ENCODE assay signal across 20 cellular contexts in genomic region chr6:22332216-22332615, GRCh38. TPM values are rescaled to one million over a fixed set of nuclear protein-coding genes. Genes with fewer than 3 reads are reported as not detected.
DNase-seq lines count a peak whose midpoint lies in the region; ATAC-seq, FAIRE-seq and TF ChIP-seq lines count a peak whose summit lies in the region.
"Had no signal": no experiment of that assay in that cellular context is flagged by ENCODE, and none has a peak within 500 bp of the region (broad histone marks: within the 10 kb centered on the region; RNA-seq: fewer than 3 reads in every experiment).

No MANE protein-coding gene starts in this region.

- in situ Hi-C loops in IMR-90 (cut with MboI; ENCODE audit: low sequenced_read_pairs) = no loop called here

- no peak for TF ChIP-seq RAD21 in IMR-90 (IDR thresholded peaks at IDR 0.05; ENCODE audit: low read length)
- TF ChIP-seq RAD21 in H1 (IDR thresholded peaks at IDR 0.05 in 1 of 2, conservative IDR thresholded peaks at IDR 0.05 in 1 of 2; ENCODE audit: low read depth in 2 of 2, low read length in 2 of 2) = no peak

- no CpG with 5 or more reads among the region's 2 CpGs for WGBS in IMR-90 (ENCODE audit: extremely low coverage in 2 of 2, insufficient read length in 1 of 2), 2 experiments
- WGBS in H1 (ENCODE audit: extremely low coverage in 1 of 2, insufficient coverage in 1 of 2, insufficient read length in 1 of 2, insufficient replicate concordance in 2 of 2, low coverage in 1 of 2, low lambda C conversion rate in 2 of 2, missing lambda C conversion rate in 1 of 2), 2 experiments = 79% methylated on average over 2 of the region's 2 CpGs; no CpG with 5 or more reads in 1 of the 2 experiments

- H2BK5ac ChIP-seq in IMR-90 (ENCODE audit: low read depth, low read length, poor library complexity, severe bottlenecking) (peak overlapping the region; percentile 17), H1 (ENCODE audit: low read depth, low read length) (no peak overlapping the region)

- H3K4ac ChIP-seq in IMR-90 (ENCODE audit: low read depth, low read length) (peak overlapping the region; percentile 61), H1 (replicated peaks; ENCODE audit: insufficient read length, low read depth, low read length) (no peak overlapping the region)

- H2BK20ac ChIP-seq in IMR-90 (ENCODE audit: low read depth, low read length) = peak overlapping the region; percentile 85
- no peak overlapping the region for H2BK20ac ChIP-seq in H1 (ENCODE audit: low read length)

- no peak overlapping the region for H3K4me2 ChIP-seq in IMR-90 (ENCODE audit: low read depth, low read length)
- peak overlapping the region; percentile 12; the same call in 1 of the 2 replicates for H3K4me2 ChIP-seq in OCI-LY1 (ENCODE audit: low read length)
- H3K4me2 ChIP-seq in H1 (ENCODE audit: insufficient read depth in 1 of 2, low read depth in 2 of 2, low read length in 2 of 2) = no peak overlapping the region

- H3K9ac ChIP-seq in IMR-90 (ENCODE audit: low read depth, low read length) = no peak overlapping the region
- 0 out of 2 replicates have a peak overlapping the region, but pooled peaks have one; percentile 6 for H3K9ac ChIP-seq in OCI-LY1 (ENCODE audit: low read length)
- H3K9ac ChIP-seq in H1 (replicated peaks in 1 of 4; ENCODE audit: extremely low read depth in 1 of 4, low read depth in 3 of 4, low read length in 3 of 4) = no peak overlapping the region

- H2BK15ac ChIP-seq in IMR-90 (ENCODE audit: low read depth, low read length) (no peak overlapping the region; the same call in 2 of the 3 replicates), H1 (ENCODE audit: low read length) (no peak overlapping the region)

- ATAC-seq in IMR-90 (ENCODE audit: low read depth) = no peak
- no peak for ATAC-seq in HG03108 (IDR thresholded peaks at IDR 0.05; ENCODE audit: unreplicated experiment)
- no peak for ATAC-seq in GM18505 (IDR thresholded peaks at IDR 0.05; ENCODE audit: unreplicated experiment)
- no peak for ATAC-seq in GM18511 (IDR thresholded peaks at IDR 0.05; ENCODE audit: unreplicated experiment)

- H3K23ac ChIP-seq in IMR-90 (ENCODE audit: low read depth, low read length) = no peak overlapping the region
- no peak overlapping the region for H3K23ac ChIP-seq in H1 (ENCODE audit: insufficient read length)

- no TSS peak for BruUV-seq in IMR-90 (replicated peaks; lab: Mats Ljungman, UMichigan)

- DNase-seq in IMR-90 = no peak
- no peak for DNase-seq in H1 (ENCODE audit: low read depth in 1 of 2, low spot score in 2 of 2)
- DNase-seq: C1 segment of cervical spinal cord; Calu3; CD4-positive, alpha-beta memory T cell; COR-L47; DMS79 treated with DMSO at 0.1 percent for 48 hours; GOT3; H7; HCEC 1CT had no signal

- H3K79me1 ChIP-seq in IMR-90 (ENCODE audit: low read depth in 1 of 2, low read length in 2 of 2) (no peaks in the 10 kb centered on the region), H1 (ENCODE audit: low read depth, low read length) (no peaks in the 10 kb centered on the region)

- H4K20me1 ChIP-seq in IMR-90 (ENCODE audit: insufficient read depth, low read length) = no peaks in the 10 kb centered on the region
- H4K20me1 ChIP-seq in OCI-LY1 (ENCODE audit: insufficient read depth, low read length) = no peaks in the 10 kb centered on the region
- H4K20me1 ChIP-seq in H1 (replicated peaks in 1 of 2; ENCODE audit: control insufficient read depth in 1 of 2, insufficient read depth in 2 of 2, low read length in 2 of 2) = no peaks in the 10 kb centered on the region

- H3K36me3 ChIP-seq in IMR-90 (ENCODE audit: control insufficient read depth, insufficient read depth, low read length) (no peaks in the 10 kb centered on the region), OCI-LY1 (ENCODE audit: insufficient read depth, low read length) (no peaks in the 10 kb centered on the region), H1 (ENCODE audit: control insufficient read depth in 2 of 4, insufficient read depth in 4 of 4, low read length in 3 of 4) (no peaks in the 10 kb centered on the region)

- H3K27ac ChIP-seq in IMR-90 (ENCODE audit: insufficient read depth, low read length) = no peak overlapping the region
- H3K27ac ChIP-seq in OCI-LY1 (ENCODE audit: low read depth, low read length, poor library complexity, severe bottlenecking) = no peak overlapping the region
- H3K27ac ChIP-seq in H1 (ENCODE audit: low read depth, low read length) = no peak overlapping the region

- H3K9me1 ChIP-seq in IMR-90 (ENCODE audit: insufficient read depth, low read length) = peaks cover 3% of the 10 kb centered on the region

- no peaks in the 10 kb centered on the region for H3K79me2 ChIP-seq in OCI-LY1 (ENCODE audit: insufficient read depth, low read length)
- no peaks in the 10 kb centered on the region for H3K79me2 ChIP-seq in H1 (ENCODE audit: control insufficient read depth in 1 of 2, insufficient read depth in 2 of 2, low read length in 2 of 2)

- peak overlapping the region; percentile 51; the same call in 1 of the 2 replicates for H3K14ac ChIP-seq in IMR-90 (replicated peaks; ENCODE audit: low read depth, low read length)
- no peak overlapping the region for H3K14ac ChIP-seq in H1 (ENCODE audit: insufficient read length)

- intact Hi-C loops in IMR-90 (cut with micrococcal nuclease) = loop anchor here (10.0 kb wide), 1 partner anchor 1113 kb away; no protein-coding TSS in a partner anchor

- H3K4me3 ChIP-seq in IMR-90 (ENCODE audit: insufficient read depth, low read depth, low read length) = no peak overlapping the region
- no peak overlapping the region for H3K4me3 ChIP-seq in OCI-LY1 (ENCODE audit: low read depth, low read length, poor library complexity, severe bottlenecking)
- H3K4me3 ChIP-seq in H1 (ENCODE audit: extremely low read depth in 1 of 4, insufficient read depth in 2 of 4, low read depth in 3 of 4, low read length in 4 of 4) = no peak overlapping the region

- H2BK12ac ChIP-seq in H1 (ENCODE audit: low read depth, low read length) = no peak overlapping the region

- H2BK120ac ChIP-seq in IMR-90 (ENCODE audit: low read depth, low read length) = peak overlapping the region; percentile 85
- no peak overlapping the region for H2BK120ac ChIP-seq in H1 (replicated peaks; ENCODE audit: low read depth, low read length)

- H2AK5ac ChIP-seq in IMR-90 (ENCODE audit: low read depth, low read length) = peak overlapping the region; percentile 48
- no peak overlapping the region for H2AK5ac ChIP-seq in H1 (ENCODE audit: low read depth, low read length)

- TF ChIP-seq POLR2A in IMR-90 (IDR thresholded peaks at IDR 0.05; ENCODE audit: low read depth, low read length) (no peak), H1 (IDR thresholded peaks at IDR 0.05; ENCODE audit: control extremely low read depth in 1 of 2, low read depth in 2 of 2, low read length in 2 of 2) (no peak), GM18505 (IDR thresholded peaks at IDR 0.05; ENCODE audit: borderline replicate concordance, extremely low read depth, insufficient read depth, insufficient read length) (no peak)

- no peaks in the 10 kb centered on the region for H3K9me3 ChIP-seq in IMR-90 (ENCODE audit: control insufficient read depth, insufficient read depth, low read length)
- no peaks in the 10 kb centered on the region for H3K9me3 ChIP-seq in OCI-LY1 (ENCODE audit: low read length)
- H3K9me3 ChIP-seq in H1 (ENCODE audit: insufficient read depth in 2 of 2, low read depth in 1 of 2, low read length in 1 of 2) = no peaks in the 10 kb centered on the region

- CTCF ChIA-PET in IMR-90 (lab: Yijun Ruan, JAX) = no interaction called here
- CTCF ChIA-PET in H1 (lab: Charles Lee; ENCODE audit: partially characterized antibody) = interaction anchor here (1.2 kb wide), 1 partner anchor 12 kb away, joined by 3 read pairs; no protein-coding TSS in a partner anchor

- no peak overlapping the region for H2AFZ ChIP-seq in IMR-90 (replicated peaks; ENCODE audit: low read length, poor library complexity)
- H2AFZ ChIP-seq in OCI-LY1 (ENCODE audit: low read length) = peak overlapping the region; percentile 74; the same call in 1 of the 2 replicates
- H2AFZ ChIP-seq in H1 (ENCODE audit: low read length) = no peak overlapping the region

- peak; percentile 7 for FAIRE-seq in H1 (lab: Jason Lieb, UNC)
- FAIRE-seq: GM12891 had no signal

- H3K4me1 ChIP-seq in IMR-90 (ENCODE audit: control insufficient read depth, insufficient read depth, low read length) (peaks cover 11% of the 10 kb centered on the region), OCI-LY1 (ENCODE audit: insufficient read depth, low read length, severe bottlenecking) (peaks cover 53% of the 10 kb centered on the region), H1 (replicated peaks in 1 of 4; ENCODE audit: control insufficient read depth in 3 of 4, insufficient read depth in 4 of 4, low read length in 3 of 4) (no peaks in the 10 kb centered on the region)

- peak overlapping the region; percentile 60; the same call in 1 of the 2 replicates for H3K18ac ChIP-seq in IMR-90 (ENCODE audit: low read depth, low read length)
- H3K18ac ChIP-seq in H1 (ENCODE audit: extremely low read depth, low read length) = no peak overlapping the region

- peak overlapping the region; percentile 32 to 39; a peak in 2 of 4 replicates for H4K8ac ChIP-seq in IMR-90 (ENCODE audit: low read depth in 2 of 2, low read length in 2 of 2)
- no peak overlapping the region for H4K8ac ChIP-seq in H1 (ENCODE audit: extremely low read depth, insufficient read depth, low read length)

- no peaks in the 10 kb centered on the region for H3K9me2 ChIP-seq in OCI-LY1 (ENCODE audit: low read depth, low read length)

- TF ChIP-seq CTCF in IMR-90 (conservative IDR thresholded peaks at IDR 0.05; ENCODE audit: low read depth, low read length) = no peak
- no peak for TF ChIP-seq CTCF in OCI-LY1 (IDR thresholded peaks at IDR 0.05; ENCODE audit: low read length)
- TF ChIP-seq CTCF in H1 (IDR thresholded peaks at IDR 0.05; ENCODE audit: control extremely low read depth in 1 of 3, insufficient read depth in 1 of 3, low read depth in 1 of 3, low read length in 3 of 3) = no peak

- POLR2A ChIA-PET in IMR-90 (lab: Charles Lee; ENCODE audit: unreplicated experiment) = no interaction called here
- POLR2A ChIA-PET in H1 (lab: Charles Lee; ENCODE audit: partially characterized antibody) = no interaction called here

- no peaks in the 10 kb centered on the region for H3K27me3 ChIP-seq in IMR-90 (ENCODE audit: control insufficient read depth, insufficient read depth, low read length)
- H3K27me3 ChIP-seq in OCI-LY1 (ENCODE audit: insufficient read depth, low read length) = no peaks in the 10 kb centered on the region
- H3K27me3 ChIP-seq in H1 (replicated peaks in 1 of 4; ENCODE audit: control insufficient read depth in 3 of 4, extremely low read depth in 1 of 4, insufficient read depth in 3 of 4, low read length in 3 of 4) = no peaks in the 10 kb centered on the region

- peak overlapping the region; percentile 82 for H4K91ac ChIP-seq in IMR-90 (ENCODE audit: insufficient read depth, low read depth, low read length)
- H4K91ac ChIP-seq in H1 (replicated peaks; ENCODE audit: insufficient read length, low read length) = no peak overlapping the region

- H4K5ac ChIP-seq in IMR-90 (ENCODE audit: low read depth, low read length) = peak overlapping the region; percentile 22; the same call in 1 of the 2 replicates
- H4K5ac ChIP-seq in H1 (ENCODE audit: insufficient read length, low read depth, low read length) = no peak overlapping the region

- dilution Hi-C loops in IMR-90 (cut with HindIII; ENCODE audit: low sequenced_read_pairs, unreplicated experiment) = no loop called here

- no peaks in the 10 kb centered on the region for H3K23me2 ChIP-seq in H1 (ENCODE audit: low read depth, low read length)

- H3K56ac ChIP-seq in IMR-90 (ENCODE audit: extremely low read depth, insufficient read depth, low read length) (no peak overlapping the region), H1 (replicated peaks; ENCODE audit: insufficient read length, low read depth, low read length) (no peak overlapping the region)

- no peak overlapping the region for H2AK9ac ChIP-seq in IMR-90 (replicated peaks; ENCODE audit: low read depth, low read length, poor library complexity)

- TF ChIP-seq EP300 in H1 (IDR thresholded peaks at IDR 0.05; ENCODE audit: borderline replicate concordance in 1 of 2, low read depth in 2 of 2, low read length in 2 of 2) = no peak

- H3F3A ChIP-seq in OCI-LY1 (ENCODE audit: insufficient read depth, low read length) = no peaks in the 10 kb centered on the region

RNA-seq across cellular contexts. Expression of gene PRL, which starts 35.4 kb away (rescaled TPM):
- total RNA-seq in IMR-90 (2012; rRNA removed) = not detected in 2 replicates
- not detected in 2 replicates for polyA plus RNA-seq in IMR-90 (2012; rRNA removed)
- not detected in 2 replicates for polyA plus RNA-seq in IMR-90 (2012; cell fraction: cytosol; rRNA removed)
- polyA plus RNA-seq in IMR-90 (2012; cell fraction: nucleus; rRNA removed; ENCODE audit: low replicate concordance) = not detected in 2 replicates
- not detected in 2 replicates for total RNA-seq in H1 (2021; fragmentation: NEBNext Ultra II Directional; extraction: Animal tissue kit (Norgen Biotek cat#: 25700))
- not detected in 2 replicates for polyA plus RNA-seq in H1 (2011; rRNA removed)
- not detected for polyA plus RNA-seq in H1 (2011; cell fraction: cytosol; rRNA removed)
- not detected for polyA plus RNA-seq in H1 (2011; cell fraction: nucleus; rRNA removed)
- not detected in 4 replicates for polyA plus RNA-seq in H1 (2012, experiment 1 of 2)
- polyA plus RNA-seq in H1 (2012, experiment 2 of 2) = not detected
- not detected for polyA plus RNA-seq in H1 (2013, experiment 1 of 2)
- polyA plus RNA-seq in H1 (2013, experiment 2 of 2) = not detected
- polyA minus RNA-seq in H1 (2011; rRNA and poly(A)+ RNA removed) = not detected in 2 replicates
- not detected for polyA minus RNA-seq in H1 (2011; cell fraction: cytosol; rRNA and poly(A)+ RNA removed)
- not detected for polyA minus RNA-seq in H1 (2011; cell fraction: nucleus; rRNA and poly(A)+ RNA removed)
- total RNA-seq: A172; A673; Calu3; CD4-positive, alpha-beta memory T cell; Daoy; G401; H7 had no signal
- polyA plus RNA-seq: BJ; CD4-positive, alpha-beta memory T cell had no signal
